ENCODE assay signal across 8 cellular contexts in the genomic region with DNA sequence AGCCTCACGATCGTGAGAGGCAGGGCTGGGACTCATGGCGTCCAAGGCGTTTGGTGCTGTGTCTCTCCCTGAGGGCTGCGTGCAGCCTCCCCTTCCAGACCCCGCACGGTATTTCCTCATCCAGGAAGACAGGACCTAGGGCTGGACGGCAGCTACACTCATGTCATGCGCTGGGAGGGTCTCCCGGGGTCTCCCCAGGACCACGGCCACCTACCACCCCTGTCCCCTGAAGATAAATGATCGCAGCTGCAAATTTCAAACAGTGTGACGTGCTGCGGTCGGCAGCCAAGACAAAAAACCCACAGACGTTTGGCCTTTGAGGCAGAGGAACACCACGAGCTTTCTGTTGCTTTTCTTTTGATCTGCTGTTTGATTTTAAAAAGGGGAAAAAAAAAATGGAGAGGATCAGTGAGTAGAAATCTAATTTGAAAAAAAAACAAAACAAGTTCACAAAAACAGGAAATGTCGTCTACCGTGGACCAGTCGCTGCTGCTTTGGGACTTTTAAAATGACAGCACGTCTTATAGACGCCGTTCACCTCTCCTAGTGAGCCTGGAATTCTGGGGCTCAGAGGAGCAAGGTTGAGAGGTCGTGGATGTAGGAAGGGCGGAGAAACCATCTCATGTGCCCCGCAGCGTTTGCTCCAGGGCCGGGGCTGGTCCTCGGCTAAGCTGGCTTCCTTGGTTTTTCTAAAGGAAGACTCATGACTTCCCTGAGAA.
A peak's percentile ranks its signal among the peaks of the same experiment; 100 is the strongest.
DNase-seq lines count a peak whose midpoint lies in the region; ATAC-seq and TF ChIP-seq lines count a peak whose summit lies in the region.

No MANE protein-coding gene starts in this region.

- DNase-seq in WTC11 (ENCODE audit: low spot score) = no peak
- DNase-seq in natural killer cell = peak; percentile 46
- DNase-seq in amniotic stem cell (lab: John Stamatoyannopoulos, UW) = no peak
- DNase-seq in HK-2 (ENCODE audit: unreplicated experiment) = no peak
- no peak for DNase-seq in retina

- H3K27ac Mint-ChIP-seq in WTC11 = peak overlapping the region; percentile 13
- peak overlapping the region; percentile 92 to 94 for H3K27ac Mint-ChIP-seq in natural killer cell

- H3K27me3 Mint-ChIP-seq in WTC11 (ENCODE audit: low read depth) (no peaks in the 10 kb centered on the region), natural killer cell (ENCODE audit: low read depth in 2 of 2) (no peaks in the 10 kb centered on the region)

- POLR2A ChIA-PET in WTC11 (lab: Charles Lee) = no interaction called here

- intact Hi-C loops in natural killer cell (cut with micrococcal nuclease) = loop anchor here (2.0 kb wide), 1 partner anchor 32 kb away; no protein-coding TSS in a partner anchor

- TF ChIP-seq CTCF in WTC11 (IDR thresholded peaks at IDR 0.05) (no peak), natural killer cell (IDR thresholded peaks at IDR 0.05) (no peak)

- CTCF ChIA-PET in WTC11 (lab: Charles Lee) = no interaction called here

- H3K9me3 Mint-ChIP-seq in WTC11 (no peaks in the 10 kb centered on the region), natural killer cell (no peaks in the 10 kb centered on the region)

- ATAC-seq in GM21381 (IDR thresholded peaks at IDR 0.05; ENCODE audit: unreplicated experiment) = peak; percentile 49
- ATAC-seq in WTC11 = no peak; the same call in 1 of the 2 replicates
- peak; percentile 66 to 76 (median 71) for ATAC-seq in natural killer cell

- H3K4me3 Mint-ChIP-seq in WTC11 (no peak overlapping the region), natural killer cell (peak overlapping the region; percentile 90)

- peak overlapping the region; percentile 70 for H3K27ac ChIP-seq in cingulate gyrus (ENCODE audit: low read depth, low read length)
- peak overlapping the region; percentile 30 for H3K27ac ChIP-seq in temporal lobe (ENCODE audit: low read depth, low read length)

- peaks cover 45% of the 10 kb centered on the region for H3K4me1 Mint-ChIP-seq in WTC11
- H3K4me1 Mint-ChIP-seq in natural killer cell = peaks cover 60 to 87% of the 10 kb centered on the region in 2 donors

- H3K36me3 Mint-ChIP-seq in WTC11 = no peaks in the 10 kb centered on the region
- H3K36me3 Mint-ChIP-seq in natural killer cell = no peaks in the 10 kb centered on the region

TF ChIP-seq in WTC11, 78 proteins besides CTCF, POLR2A, EP300 and RAD21:
- no peak for TF ChIP-seq CREM (CRISPR knock-in tag; IDR thresholded peaks at IDR 0.05)
- TF ChIP-seq TEAD1 (CRISPR knock-in tag; IDR thresholded peaks at IDR 0.05) = no peak
- TF ChIP-seq NFATC4 (CRISPR knock-in tag; IDR thresholded peaks at IDR 0.05) = no peak
- no peak for TF ChIP-seq PRRX2 (CRISPR knock-in tag; IDR thresholded peaks at IDR 0.05)
- no peak for TF ChIP-seq MYBL2 (CRISPR knock-in tag; IDR thresholded peaks at IDR 0.05)
- TF ChIP-seq ATF1 (CRISPR knock-in tag; IDR thresholded peaks at IDR 0.05) = no peak
- TF ChIP-seq SOX15 (CRISPR knock-in tag; IDR thresholded peaks at IDR 0.05) = no peak
